In the genomic region with DNA sequence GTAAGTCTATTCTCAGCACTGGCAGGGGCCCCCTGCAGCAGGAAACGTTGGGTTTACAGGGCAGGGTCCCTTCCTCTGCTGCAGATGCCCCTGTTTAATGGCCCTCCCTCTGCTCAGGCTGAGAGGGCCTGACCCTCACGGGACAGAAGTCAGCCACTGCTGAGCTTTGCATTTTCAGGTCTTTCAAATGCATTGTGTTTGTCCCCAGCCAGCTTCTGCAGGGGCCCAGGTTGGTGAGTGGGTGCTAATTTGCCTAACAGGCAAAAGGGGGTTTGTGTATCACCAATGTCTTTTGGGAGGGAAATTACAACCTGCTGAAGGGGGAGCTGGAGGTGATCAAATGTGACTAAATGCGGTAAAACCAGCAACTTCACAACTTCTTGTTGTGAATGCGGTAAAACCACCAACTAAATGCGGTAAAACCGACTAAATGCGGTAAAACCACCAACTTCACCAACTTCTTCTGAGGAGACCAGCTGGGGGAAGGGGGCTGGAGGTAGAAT, we compare ENCODE assay signal across 11 cellular contexts. TPM values are rescaled to one million over a fixed set of nuclear protein-coding genes. Genes with fewer than 3 reads are reported as not detected.
DNase-seq lines count a peak whose midpoint lies in the region; ATAC-seq, FAIRE-seq and TF ChIP-seq lines count a peak whose summit lies in the region.
"Had no signal": no experiment of that assay in that cellular context is flagged by ENCODE, and none has a peak within 500 bp of the region (broad histone marks: within the 10 kb centered on the region; RNA-seq: fewer than 3 reads in every experiment).

No MANE protein-coding gene starts in this region.

- H3K27me3 Mint-ChIP-seq in CD8-positive, alpha-beta memory T cell, result no peaks in the 10 kb centered on the region
- H3K27me3 Mint-ChIP-seq in activated CD4-positive, alpha-beta T cell treated with anti-CD3 and anti-CD28 coated beads, Interleukin-2, amount 10 ng/mL, durations not matched to agents 24 days and 14 days, result peaks cover 5% of the 10 kb centered on the region
- H3K27me3 Mint-ChIP-seq: CD4-positive, CD25-positive, alpha-beta regulatory T cell had no signal

- H2AFZ ChIP-seq in SK-N-SH (ENCODE audit: low read depth), result no peak overlapping the region

- TF ChIP-seq RAD21 in SK-N-SH (IDR thresholded peaks at IDR 0.05; ENCODE audit: low read length), result no peak

- H3K27ac ChIP-seq in CD8-positive, alpha-beta memory T cell (ENCODE audit: low read depth, low read length), result no peak overlapping the region
- no peak overlapping the region for H3K27ac ChIP-seq in SK-N-SH (ENCODE audit: low read depth in 2 of 2, low read length in 1 of 2)

- TF ChIP-seq EP300 in SK-N-SH (IDR thresholded peaks at IDR 0.05; ENCODE audit: borderline replicate concordance in 1 of 2, low read depth in 1 of 2, low read length in 1 of 2), result no peak

- H3F3A ChIP-seq in SK-N-SH (replicated peaks; ENCODE audit: insufficient read depth), result no peaks in the 10 kb centered on the region

- DNase-seq in CD8-positive, alpha-beta memory T cell, result no peak
- DNase-seq in SW480 (ENCODE audit: low spot score), result no peak
- DNase-seq in GM19239 (ENCODE audit: insufficient read length, low spot score), result no peak
- DNase-seq in activated CD4-positive, alpha-beta T cell treated with anti-CD3 and anti-CD28 coated beads, Interleukin-2, amount 10 ng/mL, durations not matched to agents 24 days and 14 days, result no peak
- DNase-seq in SK-N-SH, result no peak
- DNase-seq: NCI-H345 had no signal

- peak; percentile 42; the same call in 1 of the 2 replicates for TF ChIP-seq POLR2A in Raji (IDR thresholded peaks at IDR 0.05; ENCODE audit: insufficient read depth, low read depth, low read length)

- H3K4me2 ChIP-seq in SK-N-SH, result no peak overlapping the region

- H3K79me2 ChIP-seq in SK-N-SH (ENCODE audit: insufficient read depth), result no peaks in the 10 kb centered on the region

- ATAC-seq in GM19324 (IDR thresholded peaks at IDR 0.05; ENCODE audit: low FRiP score, unreplicated experiment), result peak; percentile 22
- peak; percentile 24 for ATAC-seq in HG02981 (IDR thresholded peaks at IDR 0.05; ENCODE audit: unreplicated experiment)

- no peak for TF ChIP-seq CTCF in SK-N-SH (IDR thresholded peaks at IDR 0.05)

- H3K4me3 ChIP-seq in CD8-positive, alpha-beta memory T cell (ENCODE audit: low read length), result no peak overlapping the region
- no peak overlapping the region for H3K4me3 ChIP-seq in SK-N-SH (ENCODE audit: low read depth in 2 of 2, low read length in 1 of 2)

- H3K4me1 Mint-ChIP-seq in CD8-positive, alpha-beta memory T cell, result peaks cover 36 to 43% (median 43%) of the 10 kb centered on the region in 3 donors
- H3K4me1 Mint-ChIP-seq in activated CD4-positive, alpha-beta T cell treated with anti-CD3 and anti-CD28 coated beads, Interleukin-2, amount 10 ng/mL, durations not matched to agents 24 days and 14 days, result peaks cover 5% of the 10 kb centered on the region

- no peaks in the 10 kb centered on the region for H3K9me2 ChIP-seq in SK-N-SH

- H3K27me3 ChIP-seq in CD8-positive, alpha-beta memory T cell (ENCODE audit: insufficient read depth, low read length, poor library complexity, severe bottlenecking), result no peaks in the 10 kb centered on the region
- no peaks in the 10 kb centered on the region for H3K27me3 ChIP-seq in SK-N-SH (ENCODE audit: insufficient read depth)

- WGBS in SK-N-SH (ENCODE audit: low lambda C conversion rate), result 94% methylated on average over 5 of the region's 7 CpGs

- CTCF ChIA-PET in CD8-positive, alpha-beta memory T cell (lab: Charles Lee), result interaction anchor here (1.1 kb wide), 1 partner anchor 9 kb away, joined by 3 read pairs; no protein-coding TSS in a partner anchor
- CTCF ChIA-PET in SK-N-SH (lab: Yijun Ruan, JAX), result interaction anchor here (1.1 to 1.2 kb wide), 2 partner anchors 9 to 202 kb away, joined by 3 read pairs; no protein-coding TSS in a partner anchor

- H3K36me3 ChIP-seq in CD8-positive, alpha-beta memory T cell (ENCODE audit: insufficient read depth, low read length), result no peaks in the 10 kb centered on the region
- H3K36me3 ChIP-seq in SK-N-SH (replicated peaks in 1 of 2; ENCODE audit: control insufficient read depth in 1 of 2, insufficient read depth in 2 of 2, low read length in 1 of 2), result no peaks in the 10 kb centered on the region

- POLR2A ChIA-PET in CD8-positive, alpha-beta memory T cell (lab: Charles Lee), result no interaction called here
- POLR2A ChIA-PET in SK-N-SH (lab: Yijun Ruan, JAX), result no interaction called here

- peak overlapping the region in 4 of 7 donors; percentile 4 to 45 (median 21) for H3K4me3 Mint-ChIP-seq in CD8-positive, alpha-beta memory T cell
- H3K4me3 Mint-ChIP-seq in activated CD4-positive, alpha-beta T cell treated with anti-CD3 and anti-CD28 coated beads, Interleukin-2, amount 10 ng/mL, durations not matched to agents 24 days and 14 days, result no peak overlapping the region
- H3K4me3 Mint-ChIP-seq: CD4-positive, CD25-positive, alpha-beta regulatory T cell had no signal

- no peaks in the 10 kb centered on the region for H3K36me3 Mint-ChIP-seq in CD8-positive, alpha-beta memory T cell
- H3K36me3 Mint-ChIP-seq in activated CD4-positive, alpha-beta T cell treated with anti-CD3 and anti-CD28 coated beads, Interleukin-2, amount 10 ng/mL, durations not matched to agents 24 days and 14 days (ENCODE audit: low read depth), result no peaks in the 10 kb centered on the region
- H3K36me3 Mint-ChIP-seq: CD4-positive, CD25-positive, alpha-beta regulatory T cell had no signal

- no peaks in the 10 kb centered on the region for H4K20me1 ChIP-seq in SK-N-SH (ENCODE audit: insufficient read depth)

- no peaks in the 10 kb centered on the region for H3K9me3 ChIP-seq in CD8-positive, alpha-beta memory T cell (ENCODE audit: low read length)
- H3K9me3 ChIP-seq in SK-N-SH, result no peaks in the 10 kb centered on the region

- H3K9ac ChIP-seq in SK-N-SH, result no peak overlapping the region

- intact Hi-C loops in activated CD4-positive, alpha-beta T cell treated with anti-CD3 and anti-CD28 coated beads, Interleukin-2, amount 10 ng/mL, durations not matched to agents 24 days and 14 days (cut with micrococcal nuclease), result no loop called here

- FAIRE-seq in GM19239 (lab: Jason Lieb, UNC), result no peak
- FAIRE-seq: colon had no signal

- peaks cover 19% of the 10 kb centered on the region for H3K4me1 ChIP-seq in CD8-positive, alpha-beta memory T cell (ENCODE audit: insufficient read depth, low read length)
- H3K4me1 ChIP-seq in SK-N-SH (ENCODE audit: control insufficient read depth in 1 of 2, insufficient read depth in 2 of 2, low read depth in 1 of 2, low read length in 1 of 2), result peaks cover 0 to 19% of the 10 kb centered on the region in 2 experiments; a peak in 1 of 4 replicates

- peak overlapping the region in 6 of 8 donors; percentile 17 to 75 (median 45) for H3K27ac Mint-ChIP-seq in CD8-positive, alpha-beta memory T cell
- no peak overlapping the region for H3K27ac Mint-ChIP-seq in activated CD4-positive, alpha-beta T cell treated with anti-CD3 and anti-CD28 coated beads, Interleukin-2, amount 10 ng/mL, durations not matched to agents 24 days and 14 days
- H3K27ac Mint-ChIP-seq: CD4-positive, CD25-positive, alpha-beta regulatory T cell had no signal

- H3K9me3 Mint-ChIP-seq in CD8-positive, alpha-beta memory T cell, result no peaks in the 10 kb centered on the region
- H3K9me3 Mint-ChIP-seq in activated CD4-positive, alpha-beta T cell treated with anti-CD3 and anti-CD28 coated beads, Interleukin-2, amount 10 ng/mL, durations not matched to agents 24 days and 14 days, result no peaks in the 10 kb centered on the region
- H3K9me3 Mint-ChIP-seq: CD4-positive, CD25-positive, alpha-beta regulatory T cell had no signal

TF ChIP-seq in SK-N-SH, 30 proteins besides CTCF, POLR2A, EP300 and RAD21 (continues in another document):
- no peak for TF ChIP-seq NRF1 (IDR thresholded peaks at IDR 0.05; ENCODE audit: low read depth, low read length)
- TF ChIP-seq FOXJ3 (CRISPR knock-in tag; IDR thresholded peaks at IDR 0.05), result no peak
- TF ChIP-seq, protein P1, sequence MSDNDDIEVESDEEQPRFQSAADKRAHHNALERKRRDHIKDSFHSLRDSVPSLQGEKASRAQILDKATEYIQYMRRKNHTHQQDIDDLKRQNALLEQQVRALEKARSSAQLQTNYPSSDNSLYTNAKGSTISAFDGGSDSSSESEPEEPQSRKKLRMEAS (IDR thresholded peaks at IDR 0.05; ENCODE audit: low read depth), result no peak
- no peak for TF ChIP-seq MXI1 (IDR thresholded peaks at IDR 0.05; ENCODE audit: low read depth, low read length)
- TF ChIP-seq TAF1 (IDR thresholded peaks at IDR 0.05; ENCODE audit: borderline replicate concordance, low read depth, low read length), result no peak
- TF ChIP-seq ELF1 (IDR thresholded peaks at IDR 0.05), result no peak
- TF ChIP-seq RXRA (IDR thresholded peaks at IDR 0.05; ENCODE audit: borderline replicate concordance, low read depth), result no peak
- no peak for TF ChIP-seq FOXM1 (IDR thresholded peaks at IDR 0.05; ENCODE audit: low read depth)
- TF ChIP-seq, protein P2, sequence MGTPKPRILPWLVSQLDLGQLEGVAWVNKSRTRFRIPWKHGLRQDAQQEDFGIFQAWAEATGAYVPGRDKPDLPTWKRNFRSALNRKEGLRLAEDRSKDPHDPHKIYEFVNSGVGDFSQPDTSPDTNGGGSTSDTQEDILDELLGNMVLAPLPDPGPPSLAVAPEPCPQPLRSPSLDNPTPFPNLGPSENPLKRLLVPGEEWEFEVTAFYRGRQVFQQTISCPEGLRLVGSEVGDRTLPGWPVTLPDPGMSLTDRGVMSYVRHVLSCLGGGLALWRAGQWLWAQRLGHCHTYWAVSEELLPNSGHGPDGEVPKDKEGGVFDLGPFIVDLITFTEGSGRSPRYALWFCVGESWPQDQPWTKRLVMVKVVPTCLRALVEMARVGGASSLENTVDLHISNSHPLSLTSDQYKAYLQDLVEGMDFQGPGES (IDR thresholded peaks at IDR 0.05; ENCODE audit: low read depth, low read length), result no peak
- TF ChIP-seq TCF12 (IDR thresholded peaks at IDR 0.05), result no peak
- TF ChIP-seq, protein P3, sequence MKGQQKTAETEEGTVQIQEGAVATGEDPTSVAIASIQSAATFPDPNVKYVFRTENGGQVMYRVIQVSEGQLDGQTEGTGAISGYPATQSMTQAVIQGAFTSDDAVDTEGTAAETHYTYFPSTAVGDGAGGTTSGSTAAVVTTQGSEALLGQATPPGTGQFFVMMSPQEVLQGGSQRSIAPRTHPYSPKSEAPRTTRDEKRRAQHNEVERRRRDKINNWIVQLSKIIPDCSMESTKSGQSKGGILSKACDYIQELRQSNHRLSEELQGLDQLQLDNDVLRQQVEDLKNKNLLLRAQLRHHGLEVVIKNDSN (IDR thresholded peaks at IDR 0.05; ENCODE audit: borderline replicate concordance, low read depth), result no peak
- no peak for TF ChIP-seq CHD2 (IDR thresholded peaks at IDR 0.05; ENCODE audit: low read length, partially characterized antibody)
- no peak for TF ChIP-seq SIN3A (IDR thresholded peaks at IDR 0.05; ENCODE audit: borderline replicate concordance, low read depth, low read length)

RNA-seq across cellular contexts. Expression of a gene that starts 44.8 kb away (rescaled TPM):
- total RNA-seq in CD8-positive, alpha-beta memory T cell, result 10 to 100 TPM; 50.1 to 50.7 TPM
- 8.1 TPM for polyA plus RNA-seq in CD8-positive, alpha-beta memory T cell
- total RNA-seq in activated CD4-positive, alpha-beta T cell treated with anti-CD3 and anti-CD28 coated beads, Interleukin-2, amount 10 ng/mL, durations not matched to agents 24 days and 14 days, result 72.6 and 79.5 TPM in 2 replicates
- polyA plus RNA-seq in SK-N-SH (2012; rRNA removed), result 59.9 and 85.2 TPM in 2 replicates
- 90.1 and 110 TPM in 2 replicates for polyA plus RNA-seq in SK-N-SH (2012; cell fraction: cytosol; rRNA removed)
- 23.7 and 54.6 TPM in 2 replicates for polyA plus RNA-seq in SK-N-SH (2012; cell fraction: nucleus; rRNA removed)
